35 cellular contexts compared by ENCODE assay signal in the genomic region with DNA sequence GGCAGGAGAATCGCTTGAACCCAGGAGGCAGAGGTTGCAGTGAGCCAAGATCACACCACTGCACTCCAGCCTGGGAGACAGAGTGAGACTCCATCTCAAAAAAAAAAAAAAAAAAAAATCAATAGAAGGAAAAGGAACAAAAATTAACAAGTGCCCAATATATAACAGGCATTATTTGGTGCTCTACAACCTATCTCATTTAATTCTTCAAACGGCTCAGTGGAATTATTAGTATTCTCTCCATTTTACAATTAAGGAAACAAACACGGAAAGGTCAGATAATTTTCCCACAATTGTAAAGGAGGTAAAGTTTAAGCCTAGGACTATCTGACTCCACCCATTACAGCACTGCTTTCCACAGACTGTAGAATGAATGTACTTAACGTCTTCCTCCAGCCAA. TPM values are rescaled to one million over a fixed set of nuclear protein-coding genes. Genes with fewer than 3 reads are reported as not detected.
"Had no signal": no experiment of that assay in that cellular context is flagged by ENCODE, and none has a peak within 500 bp of the region (broad histone marks: within the 10 kb centered on the region; RNA-seq: fewer than 3 reads in every experiment).

No MANE protein-coding gene starts in this region.

- H3K4me3 ChIP-seq: neural progenitor cell, ovary, psoas muscle, skin epidermis, smooth muscle cell, spleen, suprapubic skin, testis, tibial artery, transverse colon, upper lobe of right lung, uterus had no signal

- H3K4me1 Mint-ChIP-seq: nephron; neural progenitor cell; stimulated activated naive CD8-positive, alpha-beta T cell treated with anti-CD3 and anti-CD28 coated beads, Interleukin-15, amount 100 ng/mL, for 72 hours had no signal

- H3K27me3 ChIP-seq: neural progenitor cell, ovary, spleen, suprapubic skin, testis, tibial artery, transverse colon, upper lobe of right lung, uterus had no signal

- H3K27ac Mint-ChIP-seq: natural killer cell; nephron; neural progenitor cell; progenitor cell of endocrine pancreas; stimulated activated memory B cell treated with anti-CD40 and anti-IgM and Interleukin-4, amounts not matched to agents 10 μg/mL and 1 μg/mL and 100 μg/mL, for 72 hours; stimulated activated naive CD8-positive, alpha-beta T cell treated with anti-CD3 and anti-CD28 coated beads, Interleukin-15, amount 100 ng/mL, for 72 hours; type B pancreatic cell had no signal

- H3K4me3 Mint-ChIP-seq: natural killer cell; nephron; neural progenitor cell; stimulated activated memory B cell treated with anti-CD40 and anti-IgM and Interleukin-4, amounts not matched to agents 10 μg/mL and 1 μg/mL and 100 μg/mL, for 72 hours; stimulated activated naive CD8-positive, alpha-beta T cell treated with anti-CD3 and anti-CD28 coated beads, Interleukin-15, amount 100 ng/mL, for 72 hours; type B pancreatic cell had no signal

- ATAC-seq: natural killer cell; psoas muscle; right cardiac atrium; sciatic nerve; stimulated activated memory B cell treated with anti-CD40 and anti-IgM and Interleukin-4, amounts not matched to agents 10 μg/mL and 1 μg/mL and 100 μg/mL, for 72 hours; stimulated activated naive CD8-positive, alpha-beta T cell treated with anti-CD3 and anti-CD28 coated beads, Interleukin-15, amount 100 ng/mL, for 72 hours; stimulated activated naive CD8-positive, alpha-beta T cell treated with anti-CD3 and anti-CD28 coated beads, Interleukin-15, Interleukin-2, amounts not matched to agents 100 U/mL and 50 U/mL, for 24 hours; upper lobe of right lung had no signal

- H3K79me2 ChIP-seq: parathyroid adenoma had no signal

- H3K9me3 Mint-ChIP-seq: natural killer cell; nephron; neural progenitor cell; stimulated activated memory B cell treated with anti-CD40 and anti-IgM and Interleukin-4, amounts not matched to agents 10 μg/mL and 1 μg/mL and 100 μg/mL, for 72 hours; stimulated activated naive CD8-positive, alpha-beta T cell treated with anti-CD3 and anti-CD28 coated beads, Interleukin-15, amount 100 ng/mL, for 72 hours; type B pancreatic cell had no signal

- H3K4me2 ChIP-seq: neural progenitor cell, smooth muscle cell had no signal

- DNase-seq: natural killer cell; occipital lobe; ovary; posterior cingulate gyrus; psoas muscle; right cardiac atrium; spleen; stimulated activated CD4-positive, alpha-beta T cell treated with anti-CD3 and anti-CD28 coated beads, Interleukin-12 subunit alpha, Interleukin-12 subunit beta, amount 100 ng/mL, for 4 hours; stimulated activated CD4-positive, alpha-beta T cell treated with anti-CD3 and anti-CD28 coated beads, Interleukin-1b, Interleukin-23, amount 100 ng/mL, for 48 hours; stimulated activated CD4-positive, alpha-beta T cell treated with anti-CD3 and anti-CD28 coated beads, Interleukin-4, amount 100 ng/mL, for 1 hour; stimulated activated CD4-positive, alpha-beta T cell treated with anti-CD3 and anti-CD28 coated beads, Interleukin-4, amount 100 ng/mL, for 4 hours; stimulated activated CD8-positive, alpha-beta memory T cell treated with anti-CD3 and anti-CD28 coated beads, Interleukin-4, amount 100 ng/mL, for 48 hours; stimulated activated naive CD4-positive, alpha-beta T cell; stimulated activated naive CD8-positive, alpha-beta T cell treated with anti-CD3 and anti-CD28 coated beads, Interleukin-15, amount 100 ng/mL, for 72 hours; stimulated activated naive CD8-positive, alpha-beta T cell treated with anti-CD3 and anti-CD28 coated beads, Interleukin-15, Interleukin-2, amounts not matched to agents 100 U/mL and 50 U/mL, for 24 hours; substantia nigra; testis; tibial artery; transverse colon; upper lobe of right lung; uterus had no signal

- H3K9me3 ChIP-seq: ovary, psoas muscle, spleen, suprapubic skin, testis, tibial artery, transverse colon, upper lobe of right lung, uterus had no signal

- H3K4me1 ChIP-seq: neural progenitor cell, spleen, suprapubic skin, testis, tibial artery, transverse colon, upper lobe of right lung, uterus had no signal

- H3K36me3 ChIP-seq: ovary, uterus had no signal

- H3K9ac ChIP-seq: neural progenitor cell, parathyroid adenoma had no signal

- H3K27ac ChIP-seq: neural progenitor cell, ovary, parathyroid adenoma, psoas muscle, skin epidermis, spleen, suprapubic skin, testis, tibial artery, transverse colon, upper lobe of right lung, uterus had no signal

- H3K27me3 Mint-ChIP-seq: progenitor cell of endocrine pancreas; stimulated activated memory B cell treated with anti-CD40 and anti-IgM and Interleukin-4, amounts not matched to agents 10 μg/mL and 1 μg/mL and 100 μg/mL, for 72 hours; stimulated activated naive CD8-positive, alpha-beta T cell treated with anti-CD3 and anti-CD28 coated beads, Interleukin-15, amount 100 ng/mL, for 72 hours; type B pancreatic cell had no signal

- H2AFZ ChIP-seq: neural progenitor cell, parathyroid adenoma had no signal

RNA-seq across cellular contexts. Expression of a gene that starts 57.9 kb away (rescaled TPM):
- total RNA-seq: natural killer cell, occipital lobe, osteoblast, ovary, progenitor cell of endocrine pancreas, psoas muscle, renal cortical epithelial cell, right cardiac atrium, sciatic nerve, smooth muscle cell, spleen, suprapubic skin, transverse colon, upper lobe of right lung, urinary bladder, uterus had no signal
- polyA plus RNA-seq: neural cell, psoas muscle, right cardiac atrium, smooth muscle cell, urinary bladder had no signal
